In genomic region chr7:139389091-139389490, GRCh38 we compare ENCODE assay signal across 23 cellular contexts.
"Had no signal": no experiment of that assay in that cellular context is flagged by ENCODE, and none has a peak within 500 bp of the region (broad histone marks: within the 10 kb centered on the region; RNA-seq: fewer than 3 reads in every experiment).

No MANE protein-coding gene starts in this region.

- H3K4me3 ChIP-seq: cardiac muscle cell, dorsolateral prefrontal cortex, ovary, transverse colon, uterus had no signal

- H3K27me3 ChIP-seq: cardiac muscle cell, dorsolateral prefrontal cortex, ovary, transverse colon, uterus had no signal

- DNase-seq: activated CD4-positive, alpha-beta T cell treated with anti-CD3 and anti-CD28 coated beads, Interleukin-2, amount 50 U/mL, for 1 hour; activated CD8-positive, alpha-beta memory T cell treated with anti-CD3 and anti-CD28 coated beads for 24 hours; activated CD8-positive, alpha-beta memory T cell treated with anti-CD3 and anti-CD28 coated beads, Interleukin-2, amount 50 U/mL, for 48 hours; activated naive CD4-positive, alpha-beta T cell; dorsolateral prefrontal cortex; endodermal cell; foreskin fibroblast; hippocampal formation; left cardiac atrium; mesendoderm; naive thymus-derived CD8-positive, alpha-beta T cell; ovary; stimulated activated CD4-positive, alpha-beta T cell treated with anti-CD3 and anti-CD28 coated beads, Interleukin-4, amount 100 ng/mL, for 4 hours; stimulated activated naive B cell treated with anti-CD40 and anti-IgM and Interleukin-4, amounts not matched to agents 10 μg/mL and 1 μg/mL and 100 μg/mL, for 72 hours; T-helper 1 cell; T1000; transverse colon; uterus had no signal

- H3K9me3 ChIP-seq: ovary, transverse colon, uterus had no signal

- H3K4me1 ChIP-seq: transverse colon, uterus had no signal

- H3K4me3 Mint-ChIP-seq: endodermal cell; naive thymus-derived CD8-positive, alpha-beta T cell; stimulated activated naive B cell treated with anti-CD40 and anti-IgM and Interleukin-4, amounts not matched to agents 10 μg/mL and 1 μg/mL and 100 μg/mL, for 72 hours had no signal

- H3K9me3 Mint-ChIP-seq: endodermal cell; naive thymus-derived CD8-positive, alpha-beta T cell; stimulated activated naive B cell treated with anti-CD40 and anti-IgM and Interleukin-4, amounts not matched to agents 10 μg/mL and 1 μg/mL and 100 μg/mL, for 72 hours had no signal

- H3K27ac ChIP-seq: cardiac muscle cell, epithelial cell of prostate, ovary, transverse colon, uterus had no signal

- H3K4me1 Mint-ChIP-seq: endodermal cell had no signal

- H3K27ac Mint-ChIP-seq: endodermal cell; stimulated activated naive B cell treated with anti-CD40 and anti-IgM and Interleukin-4, amounts not matched to agents 10 μg/mL and 1 μg/mL and 100 μg/mL, for 72 hours had no signal

- ATAC-seq: activated CD4-positive, CD25-positive, alpha-beta regulatory T cell treated with anti-CD3 and anti-CD28 coated beads, Interleukin-2, amount 50 U/mL, for 24 hours; left cardiac atrium; naive thymus-derived CD8-positive, alpha-beta T cell; sciatic nerve; SK-N-SH treated with all-trans-retinoic acid at 6 μM for 48 hours; stimulated activated naive B cell treated with anti-CD40 and anti-IgM and Interleukin-4, amounts not matched to agents 10 μg/mL and 1 μg/mL and 100 μg/mL, for 72 hours had no signal

- H3K27me3 Mint-ChIP-seq: naive thymus-derived CD8-positive, alpha-beta T cell; stimulated activated naive B cell treated with anti-CD40 and anti-IgM and Interleukin-4, amounts not matched to agents 10 μg/mL and 1 μg/mL and 100 μg/mL, for 72 hours had no signal

- H3K36me3 ChIP-seq: ovary, uterus had no signal
